8 cellular contexts compared by ENCODE assay signal in the genomic region with DNA sequence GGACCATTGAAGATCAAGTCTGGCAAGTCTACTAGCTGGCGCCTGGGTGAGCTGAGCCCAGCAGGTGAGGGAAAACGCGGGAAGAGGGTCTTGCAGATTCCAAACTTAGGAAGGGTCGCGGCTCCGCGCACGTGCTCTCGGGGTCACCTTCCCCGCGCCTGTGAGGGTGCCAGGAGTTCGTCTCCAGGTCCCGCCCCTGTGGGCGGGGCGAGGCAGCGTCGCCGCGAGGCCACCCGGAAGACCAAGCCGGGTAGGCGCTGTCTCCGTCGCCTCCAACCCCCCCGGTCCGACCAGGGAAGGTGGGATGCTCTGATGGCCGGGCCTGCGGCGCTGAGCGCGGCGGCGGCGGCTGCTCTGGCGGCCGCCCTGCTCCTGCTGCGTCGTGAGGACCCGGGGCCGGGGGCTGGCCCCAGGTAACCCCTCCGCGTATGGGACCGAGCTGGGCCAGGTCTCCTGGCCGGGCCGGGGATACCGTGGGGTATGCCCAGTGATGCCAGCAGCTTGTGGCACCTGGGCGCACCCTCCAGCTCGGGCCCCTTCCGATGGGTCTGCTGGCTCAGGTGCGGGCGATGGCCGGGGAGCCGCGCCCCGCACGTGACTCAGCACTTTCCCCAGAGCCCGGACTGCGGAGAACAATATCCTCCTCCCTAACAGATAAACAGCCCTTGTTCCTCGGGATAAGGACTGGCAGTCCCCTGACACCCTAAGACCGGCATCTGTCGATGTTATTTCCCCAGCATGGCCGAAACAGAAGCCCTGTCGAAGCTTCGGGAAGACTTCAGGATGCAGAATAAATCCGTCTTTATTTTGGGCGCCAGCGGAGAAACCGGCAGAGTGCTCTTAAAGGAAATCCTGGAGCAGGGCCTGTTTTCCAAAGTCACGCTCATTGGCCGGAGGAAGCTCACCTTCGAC. TPM values are rescaled to one million over a fixed set of nuclear protein-coding genes. Genes with fewer than 3 reads are reported as not detected.
DNase-seq lines count a peak whose midpoint lies in the region; ATAC-seq and TF ChIP-seq lines count a peak whose summit lies in the region.

HTATIP2 (plus strand) TSS at position 215 of the 912 bp plus-strand sequence; CDS start at position 739, 524 bp downstream.

- DNase-seq in CD4-positive, CD25-positive, alpha-beta regulatory T cell = peak; percentile 75 to 84 (median 76)
- DNase-seq in SK-MEL-5 (ENCODE audit: low read depth, low spot score) = peak; percentile 23
- peak; percentile 80 for DNase-seq in activated naive CD8-positive, alpha-beta T cell treated with anti-CD3 and anti-CD28 coated beads, Interleukin-2, amount 50 U/mL, for 24 hours
- DNase-seq in heart right ventricle = peak; percentile 54 to 75
- DNase-seq in posterior cingulate gyrus = peak; percentile 43 to 96 (median 70)
- DNase-seq in upper lobe of left lung = peak; percentile 77 to 95

- in situ Hi-C loops in SK-MEL-5 (cut with HindIII; ENCODE audit: low pct_unique_long_range_greater_than_20kb, low sequenced_read_pairs) = no loop called here

- peak within 1 kb of the TSS; percentile 82 for H3K27ac ChIP-seq in CD4-positive, CD25-positive, alpha-beta regulatory T cell (ENCODE audit: insufficient read depth, low read length, poor library complexity, severe bottlenecking)
- peak within 1 kb of the TSS; percentile 62 to 96 (median 86) for H3K27ac ChIP-seq in heart right ventricle
- peak within 1 kb of the TSS; percentile 90 to 97 (median 94) for H3K27ac ChIP-seq in upper lobe of left lung

- TF ChIP-seq EP300 in upper lobe of left lung (IDR thresholded peaks at IDR 0.05) = no peak

- peak in 2 of 4 donors; percentile 59 to 79 for TF ChIP-seq POLR2A in upper lobe of left lung (IDR thresholded peaks at IDR 0.05)

- H3K27me3 Mint-ChIP-seq in CD4-positive, CD25-positive, alpha-beta regulatory T cell = peaks cover 4% of the 10 kb centered on the region
- H3K27me3 Mint-ChIP-seq in activated naive CD8-positive, alpha-beta T cell treated with anti-CD3 and anti-CD28 coated beads, Interleukin-2, amount 50 U/mL, for 24 hours = no peaks in the 10 kb centered on the region

- H3K9me3 ChIP-seq in CD4-positive, CD25-positive, alpha-beta regulatory T cell (ENCODE audit: control insufficient read depth in 2 of 2, low read length in 2 of 2) = no peaks in the 10 kb centered on the region
- H3K9me3 ChIP-seq in heart right ventricle (no peaks in the 10 kb centered on the region), upper lobe of left lung (no peaks in the 10 kb centered on the region)

- H3K27ac Mint-ChIP-seq in CD4-positive, CD25-positive, alpha-beta regulatory T cell = peak within 1 kb of the TSS; percentile 94 to 98 (median 98)
- H3K27ac Mint-ChIP-seq in activated naive CD8-positive, alpha-beta T cell treated with anti-CD3 and anti-CD28 coated beads, Interleukin-2, amount 50 U/mL, for 24 hours = peak within 1 kb of the TSS; percentile 89

- H3K9me3 Mint-ChIP-seq in CD4-positive, CD25-positive, alpha-beta regulatory T cell = peaks cover 0 to 2% (median 0%) of the 10 kb centered on the region in 7 donors
- H3K9me3 Mint-ChIP-seq in activated naive CD8-positive, alpha-beta T cell treated with anti-CD3 and anti-CD28 coated beads, Interleukin-2, amount 50 U/mL, for 24 hours = peaks cover 6% of the 10 kb centered on the region

- WGBS in heart right ventricle, 2 donors = 5% methylated on average over 70 to 71 of the region's 71 CpGs
- WGBS in upper lobe of left lung, 2 donors = 4 to 5% methylated on average over 26 to 35 of the region's 71 CpGs

- peak within 1 kb of the TSS; percentile 89 for H3K4me3 ChIP-seq in CD4-positive, CD25-positive, alpha-beta regulatory T cell (ENCODE audit: low read depth, low read length)
- peak within 1 kb of the TSS; percentile 61 to 94 (median 84) for H3K4me3 ChIP-seq in heart right ventricle
- peak within 1 kb of the TSS; percentile 73 to 96 (median 86) for H3K4me3 ChIP-seq in upper lobe of left lung

- intact Hi-C loops in heart right ventricle (cut with DNase I) = loop anchor here in 1 of 10 donors (5.0 kb wide), 1 partner anchor 411 kb away; no protein-coding TSS in a partner anchor
- intact Hi-C loops in posterior cingulate gyrus (cut with DNase I) = loop anchor here (1.0 kb wide), 1 partner anchor 24 kb away; the partner anchor contains the start of gene PRMT3

- H3K36me3 Mint-ChIP-seq in CD4-positive, CD25-positive, alpha-beta regulatory T cell = peaks cover 13% of the 10 kb centered on the region
- peaks cover 19% of the 10 kb centered on the region for H3K36me3 Mint-ChIP-seq in activated naive CD8-positive, alpha-beta T cell treated with anti-CD3 and anti-CD28 coated beads, Interleukin-2, amount 50 U/mL, for 24 hours (ENCODE audit: low read depth)

- H3K27me3 ChIP-seq in CD4-positive, CD25-positive, alpha-beta regulatory T cell (ENCODE audit: control insufficient read depth, insufficient read depth, low read length) = no peaks in the 10 kb centered on the region
- H3K27me3 ChIP-seq in heart right ventricle (peaks cover 0 to 6% (median 0%) of the 10 kb centered on the region in 7 donors), upper lobe of left lung (no peaks in the 10 kb centered on the region)

- no peaks in the 10 kb centered on the region for H3K36me3 ChIP-seq in CD4-positive, CD25-positive, alpha-beta regulatory T cell (ENCODE audit: control insufficient read depth, insufficient read depth, low read length)
- H3K36me3 ChIP-seq in heart right ventricle = peaks cover 0 to 17% (median 0%) of the 10 kb centered on the region in 9 donors
- peaks cover 0 to 8% (median 0%) of the 10 kb centered on the region in 4 donors for H3K36me3 ChIP-seq in upper lobe of left lung

- peaks cover 54% of the 10 kb centered on the region for H3K4me1 ChIP-seq in CD4-positive, CD25-positive, alpha-beta regulatory T cell (ENCODE audit: control insufficient read depth, insufficient read depth, low read length, poor library complexity, severe bottlenecking)
- H3K4me1 ChIP-seq in heart right ventricle = peaks cover 0 to 62% (median 14%) of the 10 kb centered on the region in 9 donors
- peaks cover 12 to 30% (median 26%) of the 10 kb centered on the region in 4 donors for H3K4me1 ChIP-seq in upper lobe of left lung

- TF ChIP-seq CTCF in heart right ventricle (IDR thresholded peaks at IDR 0.05) (no peak), upper lobe of left lung (IDR thresholded peaks at IDR 0.05) (peak in 1 of 6 experiments; percentile 13)

- ATAC-seq in CD4-positive, CD25-positive, alpha-beta regulatory T cell (ENCODE audit: low read depth in 2 of 2) = peak; percentile 76 to 80
- ATAC-seq in GM19397 (IDR thresholded peaks at IDR 0.05; ENCODE audit: unreplicated experiment) = peak; percentile 97
- ATAC-seq in HG03558 (IDR thresholded peaks at IDR 0.05; ENCODE audit: extremely low read depth, unreplicated experiment) = peak; percentile 82
- peak; percentile 80 for ATAC-seq in activated naive CD8-positive, alpha-beta T cell treated with anti-CD3 and anti-CD28 coated beads, Interleukin-2, amount 50 U/mL, for 24 hours
- ATAC-seq in heart right ventricle = peak; percentile 83 to 92 (median 89)
- ATAC-seq in upper lobe of left lung (ENCODE audit: low FRiP score in 2 of 2) = peak; percentile 88 to 94

- H3K4me1 Mint-ChIP-seq in CD4-positive, CD25-positive, alpha-beta regulatory T cell = peaks cover 42 to 70% (median 57%) of the 10 kb centered on the region in 4 donors
- peaks cover 70% of the 10 kb centered on the region for H3K4me1 Mint-ChIP-seq in activated naive CD8-positive, alpha-beta T cell treated with anti-CD3 and anti-CD28 coated beads, Interleukin-2, amount 50 U/mL, for 24 hours

- H3K4me3 Mint-ChIP-seq in CD4-positive, CD25-positive, alpha-beta regulatory T cell = peak within 1 kb of the TSS; percentile 90 to 98 (median 94)
- peak within 1 kb of the TSS; percentile 84 for H3K4me3 Mint-ChIP-seq in activated naive CD8-positive, alpha-beta T cell treated with anti-CD3 and anti-CD28 coated beads, Interleukin-2, amount 50 U/mL, for 24 hours

RNA-seq across cellular contexts. Expression of gene HTATIP2, which starts in this region (rescaled TPM):
- total RNA-seq in CD4-positive, CD25-positive, alpha-beta regulatory T cell = 25.6 TPM
- 100 to 1,000 TPM in 3 of 4 donors, 10 to 100 TPM in 1; 84.2 to 112 (median 110) TPM for polyA plus RNA-seq in CD4-positive, CD25-positive, alpha-beta regulatory T cell
- total RNA-seq in SK-MEL-5 (2014; rRNA removed; shearing (Covaris generic)) = 62.5 and 66.4 TPM in 2 replicates
- 71.8 and 72.9 TPM in 2 replicates for polyA plus RNA-seq in SK-MEL-5 (2015; cell fraction: cytosol; rRNA removed)
- polyA plus RNA-seq in SK-MEL-5 (2015; cell fraction: nucleus; rRNA removed) = 54.0 and 62.2 TPM in 2 replicates
- 10 to 100 TPM in 7 of 10 donors, 1 to 10 TPM in 3; 6.1 to 28.8 (median 14.1) TPM for total RNA-seq in heart right ventricle
- polyA plus RNA-seq in heart right ventricle = 10 to 100 TPM in 1 of 2 donors, 1 to 10 TPM in 1; 9.3 to 25.2 TPM
- 10 to 100 TPM; 19.9 to 97.8 (median 51.6) TPM for total RNA-seq in upper lobe of left lung

Comparison
In these comparisons a context has a peak if more than half of its experiments do, and no peak if none do; other contexts are left out.
1. Peak in every context shown above with its lines: DNase-seq, ATAC-seq, H3K4me3 ChIP-seq and H3K27ac ChIP-seq.
2. DNase-seq: peak in every context shown above with its lines; median percentile 86 in upper lobe of left lung; 80 in activated naive CD8-positive, alpha-beta T cell treated with anti-CD3 and anti-CD28 coated beads, Interleukin-2, amount 50 U/mL, for 24 hours; 76 in CD4-positive, CD25-positive, alpha-beta regulatory T cell; 70 in posterior cingulate gyrus; 64 in heart right ventricle; 23 in SK-MEL-5.